1 cellular context compared by ENCODE assay signal in the genomic region with DNA sequence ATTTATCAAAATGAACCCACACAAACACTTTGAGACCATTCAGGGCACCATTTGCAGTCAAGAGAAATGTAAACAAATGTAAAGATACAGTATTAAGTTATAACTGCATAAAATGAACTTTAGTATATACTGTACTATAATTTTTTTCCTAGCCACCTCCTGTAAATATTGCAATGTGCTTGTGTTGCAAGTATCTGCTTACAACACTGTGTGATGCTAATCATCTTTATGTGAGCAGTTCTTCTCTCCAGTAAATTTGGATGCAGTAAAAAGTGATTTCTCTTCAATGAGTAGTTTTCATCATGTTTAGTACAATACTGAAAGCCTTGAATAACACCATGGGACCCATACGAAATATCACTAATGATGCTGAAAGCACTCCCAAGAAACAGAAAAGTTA.
TF ChIP-seq lines count a peak whose summit lies in the region.

No MANE protein-coding gene starts in this region.

TF ChIP-seq in HepG2, 621 proteins besides CTCF, POLR2A, EP300 and RAD21:
- TF ChIP-seq CEBPB (IDR thresholded peaks at IDR 0.05; ENCODE audit: borderline replicate concordance, low read depth, low read length) (peak; percentile 17; the same call in 1 of the 2 replicates), HDAC2 (CRISPR knock-in tag; IDR thresholded peaks at IDR 0.05) (no peak), ZNF550 (CRISPR knock-in tag; IDR thresholded peaks at IDR 0.05; ENCODE audit: borderline replicate concordance) (no peak)
